In genomic region chr11:65498727-65498976, GRCh38 we compare ENCODE assay signal across 8 cellular contexts. TPM values are rescaled to one million over a fixed set of nuclear protein-coding genes. Genes with fewer than 3 reads are reported as not detected.
DNase-seq lines count a peak whose midpoint lies in the region; ATAC-seq and TF ChIP-seq lines count a peak whose summit lies in the region.

No MANE protein-coding gene starts in this region.

- WGBS in heart right ventricle, 2 donors = 0% methylated on average over 6 of the region's 6 CpGs
- 0 to 2% methylated on average over 6 of the region's 6 CpGs for WGBS in aorta, 2 donors

- peak overlapping the region; percentile 85 to 100 for H3K9ac ChIP-seq in colonic mucosa (ENCODE audit: low read depth in 2 of 2, low read length in 2 of 2)

- ATAC-seq in heart right ventricle (no peak), Right ventricle myocardium inferior (no peak), aorta (ENCODE audit: low FRiP score) (no peak)

- no peak for TF ChIP-seq CTCF in heart right ventricle (IDR thresholded peaks at IDR 0.05)
- TF ChIP-seq CTCF in colonic mucosa (IDR thresholded peaks at IDR 0.05) = no peak
- TF ChIP-seq CTCF in GM10266 (IDR thresholded peaks at IDR 0.05; ENCODE audit: control insufficient read depth, insufficient read depth, low read depth, missing control alignments) = no peak

- DNase-seq in heart right ventricle (no peak), Right ventricle myocardium inferior (ENCODE audit: missing footprints) (no peak), colonic mucosa (no peak), aorta (no peak), germinal center (ENCODE audit: low spot score) (no peak), GM10266 (ENCODE audit: extremely low spot score) (no peak)
- no peak for DNase-seq in activated CD4-positive, alpha-beta T cell treated with anti-CD3 and anti-CD28 coated beads, Interleukin-2, amount 50 U/mL, for 4 hours

- intact Hi-C loops in heart right ventricle (cut with DNase I) = loop anchor here in 2 of 10 donors (2.0 kb wide), 2 partner anchors 78 to 80 kb away; no protein-coding TSS in a partner anchor
- intact Hi-C loops in Right ventricle myocardium inferior (cut with DNase I) = no loop called here
- intact Hi-C loops in colonic mucosa (cut with DNase I) = no loop called here
- intact Hi-C loops in aorta (cut with DNase I) = loop anchor here in 1 of 2 donors (1.0 kb wide), 1 partner anchor 76 kb away; the partner anchor contains the start of gene NEAT1

- peak overlapping the region; percentile 97 to 100 (median 99) for H3K27ac ChIP-seq in heart right ventricle
- peak overlapping the region; percentile 99 for H3K27ac ChIP-seq in colonic mucosa
- peak overlapping the region; percentile 100 for H3K27ac ChIP-seq in aorta (ENCODE audit: low read depth in 1 of 2, low read length in 2 of 2)

- no peaks in the 10 kb centered on the region for H3K27me3 ChIP-seq in heart right ventricle
- H3K27me3 ChIP-seq in colonic mucosa = no peaks in the 10 kb centered on the region
- no peaks in the 10 kb centered on the region for H3K27me3 ChIP-seq in mononuclear cell (ENCODE audit: insufficient read depth, low read length)
- H3K27me3 ChIP-seq in aorta (ENCODE audit: control insufficient read depth in 1 of 2, insufficient read depth in 2 of 2, low read length in 1 of 2) = peaks cover 0 to 2% of the 10 kb centered on the region in 2 donors

- H3K4me1 ChIP-seq in heart right ventricle (peaks cover 22 to 46% (median 35%) of the 10 kb centered on the region in 9 donors), colonic mucosa (peaks cover 3% of the 10 kb centered on the region), mononuclear cell (ENCODE audit: insufficient read depth, low read length) (peaks cover 40% of the 10 kb centered on the region), aorta (ENCODE audit: control insufficient read depth in 1 of 2, insufficient read depth in 2 of 2, low read length in 2 of 2) (no peaks in the 10 kb centered on the region)

- H3K36me3 ChIP-seq in heart right ventricle (peaks cover 0 to 36% (median 19%) of the 10 kb centered on the region in 9 donors), colonic mucosa (no peaks in the 10 kb centered on the region), aorta (ENCODE audit: control insufficient read depth in 1 of 2, insufficient read depth in 2 of 2, low read length in 1 of 2) (peaks cover 0 to 6% of the 10 kb centered on the region in 2 donors)

- H3K4me3 ChIP-seq in heart right ventricle (peak overlapping the region; percentile 68 to 88 (median 84)), colonic mucosa (peak overlapping the region; percentile 66), mononuclear cell (ENCODE audit: low read length) (peak overlapping the region; percentile 99), aorta (ENCODE audit: low read length in 2 of 2) (peak overlapping the region; percentile 60 to 75)

- H3K9me3 ChIP-seq in heart right ventricle = no peaks in the 10 kb centered on the region
- no peaks in the 10 kb centered on the region for H3K9me3 ChIP-seq in colonic mucosa
- H3K9me3 ChIP-seq in mononuclear cell (ENCODE audit: low read depth, low read length) = no peaks in the 10 kb centered on the region
- H3K9me3 ChIP-seq in aorta (ENCODE audit: control insufficient read depth, low read length) = no peaks in the 10 kb centered on the region

RNA-seq across cellular contexts. Expression of gene MALAT1, which starts 0.2 kb away (rescaled TPM):
- 1,000 to 10,000 TPM; 4,742 to 8,462 (median 5,956) TPM for total RNA-seq in heart right ventricle
- 1,000 to 10,000 TPM in 1 of 2 donors, 100 to 1,000 TPM in 1; 205 to 8,339 TPM for polyA plus RNA-seq in heart right ventricle
- 5,781 TPM for total RNA-seq in Right ventricle myocardium inferior
- total RNA-seq in colonic mucosa = 1,000 to 10,000 TPM; 4,716 to 6,071 TPM
- 22,943 TPM for total RNA-seq in mononuclear cell
- total RNA-seq in aorta = over 10,000 TPM; 16,103 to 18,225 TPM
- 100 to 1,000 TPM; 228 to 370 TPM for polyA plus RNA-seq in aorta

RNA-seq across cellular contexts. Expression of gene SCYL1, which starts 26.2 kb away (rescaled TPM):
- 10 to 100 TPM; 47.4 to 66.9 (median 55.6) TPM for total RNA-seq in heart right ventricle
- polyA plus RNA-seq in heart right ventricle = 100 to 1,000 TPM in 1 of 2 donors, 10 to 100 TPM in 1; 90.0 to 130 TPM
- total RNA-seq in Right ventricle myocardium inferior = 55.6 TPM
- 10 to 100 TPM; 59.2 to 84.1 TPM for total RNA-seq in colonic mucosa
- total RNA-seq in mononuclear cell = 36.4 TPM
- total RNA-seq in aorta = 10 to 100 TPM; 74.0 to 74.4 TPM
- 10 to 100 TPM; 31.3 to 98.9 TPM for polyA plus RNA-seq in aorta

RNA-seq across cellular contexts. Expression of gene LTBP3, which starts 59.5 kb away (rescaled TPM):
- 10 to 100 TPM; 54.4 to 92.5 (median 72.8) TPM for total RNA-seq in heart right ventricle
- 10 to 100 TPM; 42.7 to 79.7 TPM for polyA plus RNA-seq in heart right ventricle
- 72.3 TPM for total RNA-seq in Right ventricle myocardium inferior
- total RNA-seq in colonic mucosa = 10 to 100 TPM; 27.3 to 31.1 TPM
- total RNA-seq in mononuclear cell = 25.6 TPM
- 100 to 1,000 TPM; 280 to 473 TPM for total RNA-seq in aorta
- polyA plus RNA-seq in aorta = 100 to 1,000 TPM in 1 of 2 donors, 10 to 100 TPM in 1; 40.1 to 467 TPM
